Comparison of ENCODE assay signal across 1 cellular context in the genomic region with DNA sequence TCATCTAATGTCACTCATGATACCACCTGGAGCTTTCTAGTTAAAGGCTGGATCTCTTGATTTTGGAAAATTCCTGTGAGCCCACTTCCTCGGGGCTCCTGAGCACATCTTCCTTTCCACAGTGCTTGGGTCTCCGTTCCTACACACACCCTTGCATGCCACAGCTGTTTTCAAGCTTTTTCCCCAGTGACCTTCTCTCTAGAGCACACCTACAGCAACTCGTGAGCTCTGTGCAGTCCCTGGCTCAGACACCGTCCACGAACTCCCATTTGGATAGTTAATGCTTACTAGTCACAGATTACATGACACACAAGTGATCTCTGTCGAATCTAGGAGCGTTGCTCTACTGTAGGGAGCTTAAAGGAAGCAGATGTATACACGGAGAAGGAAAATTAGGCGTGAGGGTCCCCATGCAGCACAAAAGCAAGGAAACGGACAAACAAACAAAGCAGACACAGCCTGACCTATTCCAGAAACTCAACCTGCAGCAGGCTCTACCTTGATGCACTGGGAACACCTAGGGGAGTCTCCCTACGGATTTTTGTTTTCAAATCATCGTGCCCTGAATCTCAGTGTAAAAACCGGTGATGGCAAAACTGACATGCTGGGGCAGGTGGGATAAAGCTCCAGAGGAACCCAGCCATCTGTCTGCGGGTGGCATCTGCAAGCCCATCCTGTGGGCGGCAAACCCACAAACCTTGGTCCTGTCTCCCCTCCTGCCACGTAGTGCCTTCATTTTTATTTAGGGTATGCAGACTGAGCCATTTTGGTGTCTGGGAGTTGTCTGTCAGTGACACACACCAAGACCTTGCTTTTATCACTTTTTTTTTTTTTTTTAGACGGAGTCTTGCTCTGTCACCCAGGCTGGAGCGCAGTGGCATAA.
TF ChIP-seq lines count a peak whose summit lies in the region.

No MANE protein-coding gene starts in this region.

TF ChIP-seq in IMR-90, 13 proteins besides CTCF, POLR2A, EP300 and RAD21:
- no peak for TF ChIP-seq MXI1 (IDR thresholded peaks at IDR 0.05; ENCODE audit: borderline replicate concordance, low read depth, low read length)
- no peak for TF ChIP-seq SMC3 (IDR thresholded peaks at IDR 0.05; ENCODE audit: low read depth, low read length)
- no peak for TF ChIP-seq NFE2L2 (IDR thresholded peaks at IDR 0.05; ENCODE audit: low read depth, low read length)
- TF ChIP-seq ELK1 (IDR thresholded peaks at IDR 0.05; ENCODE audit: borderline replicate concordance, low read depth, low read length), result no peak
- TF ChIP-seq CEBPB (IDR thresholded peaks at IDR 0.05; ENCODE audit: low read depth, low read length), result no peak
- no peak for TF ChIP-seq FOS (IDR thresholded peaks at IDR 0.05; ENCODE audit: low read depth, low read length)
- TF ChIP-seq BHLHE40 (IDR thresholded peaks at IDR 0.05; ENCODE audit: low read depth, low read length), result no peak
- no peak for TF ChIP-seq MAFK (IDR thresholded peaks at IDR 0.05; ENCODE audit: low read depth, low read length)
